8 cellular contexts compared by ENCODE assay signal in genomic region chr20:47357296-47358051, GRCh38. TPM values are rescaled to one million over a fixed set of nuclear protein-coding genes. Genes with fewer than 3 reads are reported as not detected.
DNase-seq lines count a peak whose midpoint lies in the region; ATAC-seq, FAIRE-seq and TF ChIP-seq lines count a peak whose summit lies in the region.

No MANE protein-coding gene starts in this region.

- peaks cover 49% of the 10 kb centered on the region for H3K4me1 Mint-ChIP-seq in T-helper 1 cell treated with Interleukin-12 subunit alpha and Interleukin-12 subunit beta and Interleukin-4 antibody, amounts not matched to agents 30 μg/mL and 1 μg/mL, for 36 hours (ENCODE audit: low read depth)
- peaks cover 87% of the 10 kb centered on the region for H3K4me1 Mint-ChIP-seq in astrocyte (ENCODE audit: low read depth, unreplicated experiment)

- H3K4me2 ChIP-seq in astrocyte (ENCODE audit: low read length): peak overlapping the region; percentile 80

- DNase-seq in HAP-1 (ENCODE audit: low spot score in 2 of 2) (peak; percentile 88 to 90), NCI-H1092 treated with DMSO at 0.1 percent for 48 hours (lab: John Stamatoyannopoulos, UW) (peak; percentile 90), astrocyte (ENCODE audit: low read depth) (peak; percentile 89), hypothalamus (lab: John Stamatoyannopoulos, UW) (peak; percentile 43 to 91 (median 76)), sciatic nerve (ENCODE audit: low spot score) (peak; percentile 83), DMS79 treated with DMSO at 0.1 percent for 48 hours (lab: John Stamatoyannopoulos, UW) (no peak)

- H3K9me3 Mint-ChIP-seq in T-helper 1 cell treated with Interleukin-12 subunit alpha and Interleukin-12 subunit beta and Interleukin-4 antibody, amounts not matched to agents 30 μg/mL and 1 μg/mL, for 36 hours: no peaks in the 10 kb centered on the region
- no peaks in the 10 kb centered on the region for H3K9me3 Mint-ChIP-seq in astrocyte (ENCODE audit: unreplicated experiment)

- H3K9me3 ChIP-seq in ES-I3 (ENCODE audit: control insufficient read depth, insufficient read depth, low read length) (no peaks in the 10 kb centered on the region), HAP-1 (no peaks in the 10 kb centered on the region), astrocyte (ENCODE audit: insufficient read depth, low read depth, low read length) (no peaks in the 10 kb centered on the region)

- H3K27me3 Mint-ChIP-seq in T-helper 1 cell treated with Interleukin-12 subunit alpha and Interleukin-12 subunit beta and Interleukin-4 antibody, amounts not matched to agents 30 μg/mL and 1 μg/mL, for 36 hours (ENCODE audit: low read depth): no peaks in the 10 kb centered on the region
- no peaks in the 10 kb centered on the region for H3K27me3 Mint-ChIP-seq in astrocyte (ENCODE audit: low read depth, unreplicated experiment)

- H3K27me3 ChIP-seq in HAP-1 (ENCODE audit: low read depth) (no peaks in the 10 kb centered on the region), astrocyte (ENCODE audit: insufficient read depth, low read length) (no peaks in the 10 kb centered on the region)

- H3K27ac Mint-ChIP-seq in T-helper 1 cell treated with Interleukin-12 subunit alpha and Interleukin-12 subunit beta and Interleukin-4 antibody, amounts not matched to agents 30 μg/mL and 1 μg/mL, for 36 hours: peak overlapping the region; percentile 97
- H3K27ac Mint-ChIP-seq in astrocyte (ENCODE audit: unreplicated experiment): peak overlapping the region; percentile 99

- H3K4me1 ChIP-seq in ES-I3 (ENCODE audit: insufficient read depth, low read length) (peaks cover 75% of the 10 kb centered on the region), HAP-1 (peaks cover 82% of the 10 kb centered on the region), astrocyte (ENCODE audit: insufficient read depth, low read length) (peaks cover 87% of the 10 kb centered on the region)

- no peaks in the 10 kb centered on the region; the same call in 1 of the 2 replicates for H3K36me3 ChIP-seq in ES-I3 (ENCODE audit: insufficient read depth, low read length)
- H3K36me3 ChIP-seq in HAP-1 (replicated peaks): no peaks in the 10 kb centered on the region
- H3K36me3 ChIP-seq in astrocyte (ENCODE audit: insufficient read depth, low read length): no peaks in the 10 kb centered on the region

- peak overlapping the region; percentile 95 for H3K27ac ChIP-seq in astrocyte (ENCODE audit: low read depth, low read length)

- no peaks in the 10 kb centered on the region for H4K20me1 ChIP-seq in astrocyte (ENCODE audit: insufficient read depth, low read length)

- peak; percentile 37 for ATAC-seq in sciatic nerve

- no peak for FAIRE-seq in astrocyte (lab: Jason Lieb, UNC)

- H3K4me3 ChIP-seq in HAP-1 (peak overlapping the region; percentile 10), astrocyte (ENCODE audit: insufficient read depth, low read depth, low read length) (no peak overlapping the region)

- no peak for TF ChIP-seq CTCF in astrocyte (IDR thresholded peaks at IDR 0.05; ENCODE audit: insufficient read depth, low read depth, low read length)

- H3K9ac ChIP-seq in ES-I3 (ENCODE audit: low read depth, low read length) (peak overlapping the region; percentile 59), astrocyte (ENCODE audit: low read length) (peak overlapping the region; percentile 86)

- intact Hi-C loops in sciatic nerve (cut with DNase I): no loop called here

- in situ Hi-C loops in HAP-1 (cut with MboI; ENCODE audit: low sequenced_read_pairs): no loop called here

- peak overlapping the region; percentile 70 for H3K4me3 Mint-ChIP-seq in T-helper 1 cell treated with Interleukin-12 subunit alpha and Interleukin-12 subunit beta and Interleukin-4 antibody, amounts not matched to agents 30 μg/mL and 1 μg/mL, for 36 hours
- peak overlapping the region; percentile 60 for H3K4me3 Mint-ChIP-seq in astrocyte (ENCODE audit: unreplicated experiment)

- H3K36me3 Mint-ChIP-seq in T-helper 1 cell treated with Interleukin-12 subunit alpha and Interleukin-12 subunit beta and Interleukin-4 antibody, amounts not matched to agents 30 μg/mL and 1 μg/mL, for 36 hours (ENCODE audit: low read depth): peaks cover 9% of the 10 kb centered on the region
- H3K36me3 Mint-ChIP-seq in astrocyte (ENCODE audit: low read depth, unreplicated experiment): no peaks in the 10 kb centered on the region

- H2AFZ ChIP-seq in astrocyte (ENCODE audit: low read depth, low read length): peak overlapping the region; percentile 38

- peaks cover 40% of the 10 kb centered on the region for H3K79me2 ChIP-seq in astrocyte (ENCODE audit: insufficient read depth, low read length)

RNA-seq across cellular contexts. Expression of gene ZMYND8, which starts 1.0 kb away (rescaled TPM):
- total RNA-seq in astrocyte (43.9 and 45.8 TPM in 2 replicates), sciatic nerve (49.3 TPM)
